In the genomic region with DNA sequence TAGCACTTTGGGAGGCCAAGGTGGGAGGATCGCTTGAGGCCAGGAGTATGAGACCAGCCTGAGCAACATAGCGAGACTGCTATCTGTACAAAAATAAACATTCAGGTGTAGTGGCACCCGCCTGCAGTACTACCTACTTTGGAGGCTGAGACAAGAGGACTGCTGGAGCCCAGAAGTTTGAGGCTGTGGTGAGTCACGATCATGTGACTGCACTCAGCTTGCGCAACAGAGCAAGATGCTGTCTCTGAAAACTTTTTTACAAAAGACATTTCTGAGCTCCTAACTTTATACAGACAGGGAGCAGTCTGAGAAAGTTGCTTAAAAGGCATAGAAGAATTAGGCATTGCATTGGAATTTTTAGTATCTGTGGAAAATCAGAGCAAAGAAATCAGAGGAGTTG, we compare ENCODE assay signal across 1 cellular context.
A peak's percentile ranks its signal among the peaks of the same experiment; 100 is the strongest.
TF ChIP-seq lines count a peak whose summit lies in the region.

No MANE protein-coding gene starts in this region.

TF ChIP-seq in IMR-90, 13 proteins besides CTCF, POLR2A, EP300 and RAD21:
- TF ChIP-seq RCOR1 (IDR thresholded peaks at IDR 0.05; ENCODE audit: insufficient replicate concordance, low read length) = peak; percentile 87
- TF ChIP-seq, protein P1, sequence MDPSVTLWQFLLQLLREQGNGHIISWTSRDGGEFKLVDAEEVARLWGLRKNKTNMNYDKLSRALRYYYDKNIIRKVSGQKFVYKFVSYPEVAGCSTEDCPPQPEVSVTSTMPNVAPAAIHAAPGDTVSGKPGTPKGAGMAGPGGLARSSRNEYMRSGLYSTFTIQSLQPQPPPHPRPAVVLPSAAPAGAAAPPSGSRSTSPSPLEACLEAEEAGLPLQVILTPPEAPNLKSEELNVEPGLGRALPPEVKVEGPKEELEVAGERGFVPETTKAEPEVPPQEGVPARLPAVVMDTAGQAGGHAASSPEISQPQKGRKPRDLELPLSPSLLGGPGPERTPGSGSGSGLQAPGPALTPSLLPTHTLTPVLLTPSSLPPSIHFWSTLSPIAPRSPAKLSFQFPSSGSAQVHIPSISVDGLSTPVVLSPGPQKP (IDR thresholded peaks at IDR 0.05; ENCODE audit: borderline replicate concordance, low read depth, low read length) = no peak
- no peak for TF ChIP-seq MXI1 (IDR thresholded peaks at IDR 0.05; ENCODE audit: borderline replicate concordance, low read depth, low read length)
- TF ChIP-seq SMC3 (IDR thresholded peaks at IDR 0.05; ENCODE audit: low read depth, low read length) = no peak
- TF ChIP-seq, protein P2, sequence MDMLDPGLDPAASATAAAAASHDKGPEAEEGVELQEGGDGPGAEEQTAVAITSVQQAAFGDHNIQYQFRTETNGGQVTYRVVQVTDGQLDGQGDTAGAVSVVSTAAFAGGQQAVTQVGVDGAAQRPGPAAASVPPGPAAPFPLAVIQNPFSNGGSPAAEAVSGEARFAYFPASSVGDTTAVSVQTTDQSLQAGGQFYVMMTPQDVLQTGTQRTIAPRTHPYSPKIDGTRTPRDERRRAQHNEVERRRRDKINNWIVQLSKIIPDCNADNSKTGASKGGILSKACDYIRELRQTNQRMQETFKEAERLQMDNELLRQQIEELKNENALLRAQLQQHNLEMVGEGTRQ (IDR thresholded peaks at IDR 0.05; ENCODE audit: low read depth, low read length) = peak; percentile 85
- TF ChIP-seq FOS (IDR thresholded peaks at IDR 0.05; ENCODE audit: low read depth, low read length) = 0 out of 2 replicates have a peak, but pooled peaks have one; percentile 23
- no peak for TF ChIP-seq CHD1 (IDR thresholded peaks at IDR 0.05; ENCODE audit: low read depth, low read length)
- no peak for TF ChIP-seq NFE2L2 (IDR thresholded peaks at IDR 0.05; ENCODE audit: low read depth, low read length)
- no peak for TF ChIP-seq MAZ (IDR thresholded peaks at IDR 0.05; ENCODE audit: borderline replicate concordance, low read depth, low read length)
- no peak for TF ChIP-seq MAFK (IDR thresholded peaks at IDR 0.05; ENCODE audit: low read depth, low read length)
- TF ChIP-seq RFX5 (IDR thresholded peaks at IDR 0.05; ENCODE audit: low read depth, low read length) = no peak
- TF ChIP-seq BHLHE40 (IDR thresholded peaks at IDR 0.05; ENCODE audit: low read depth, low read length) = no peak
- peak; percentile 96 for TF ChIP-seq CEBPB (IDR thresholded peaks at IDR 0.05; ENCODE audit: low read depth, low read length)
